In genomic region chr10:114577133-114577532, GRCh38 we compare ENCODE assay signal across 12 cellular contexts.
DNase-seq lines count a peak whose midpoint lies in the region; ATAC-seq and TF ChIP-seq lines count a peak whose summit lies in the region.
"Had no signal": no experiment of that assay in that cellular context is flagged by ENCODE, and none has a peak within 500 bp of the region (broad histone marks: within the 10 kb centered on the region; RNA-seq: fewer than 3 reads in every experiment).

No MANE protein-coding gene starts in this region.

- DNase-seq in AG04449 (ENCODE audit: low read depth, low spot score) (peak; percentile 78), PC-3 (peak; percentile 49), epithelial cell of prostate (ENCODE audit: low read depth, low spot score) (peak; percentile 8), lung microvascular endothelial cell (ENCODE audit: low read depth in 2 of 2) (peak; percentile 47 to 77), NCI-H2171 treated with DMSO at 0.1 percent for 48 hours (lab: John Stamatoyannopoulos, UW) (no peak), OCI-M1 (lab: John Stamatoyannopoulos, UW) (no peak), SHP77 (lab: John Stamatoyannopoulos, UW) (no peak)
- DNase-seq: activated B cell treated with CpG ODN at 0.5 μM for 24 hours; activated naive CD4-positive, alpha-beta T cell treated with anti-CD3 and anti-CD28 coated beads, Interleukin-2, amount 10 ng/mL, durations not matched to agents 7 days and 5 days had no signal

- H4K20me1 ChIP-seq in PC-3 (ENCODE audit: low read length), result no peaks in the 10 kb centered on the region
- H4K20me1 ChIP-seq: BLaER1 treated with 17β-estradiol and CSF1 and Interleukin-3, amounts not matched to agents 10 nM and 100 nM had no signal

- H3K4me2 ChIP-seq in PC-3 (ENCODE audit: low read length), result no peak overlapping the region
- H3K4me2 ChIP-seq: BLaER1 treated with 17β-estradiol and CSF1 and Interleukin-3, amounts not matched to agents 10 nM and 100 nM had no signal

- H3K27ac ChIP-seq in PC-3 (ENCODE audit: low read length) (no peak overlapping the region), epithelial cell of prostate (no peak overlapping the region)
- H3K27ac ChIP-seq: BLaER1 treated with 17β-estradiol and CSF1 and Interleukin-3, amounts not matched to agents 10 nM and 100 nM had no signal

- peaks cover 6% of the 10 kb centered on the region; the same call in 1 of the 2 replicates for H3K4me1 ChIP-seq in PC-3 (ENCODE audit: insufficient read depth, low read length)
- H3K4me1 ChIP-seq: BLaER1 treated with 17β-estradiol and CSF1 and Interleukin-3, amounts not matched to agents 10 nM and 100 nM had no signal

- peak; percentile 46 for ATAC-seq in PC-3
- ATAC-seq in HG03442 (IDR thresholded peaks at IDR 0.05; ENCODE audit: unreplicated experiment), result no peak
- ATAC-seq: GM12878 had no signal

- no peaks in the 10 kb centered on the region for H3K79me2 ChIP-seq in PC-3 (ENCODE audit: low read length)

- no peak overlapping the region for H2AFZ ChIP-seq in PC-3 (ENCODE audit: low read length)

- TF ChIP-seq CTCF in AG04449 (IDR thresholded peaks at IDR 0.05; ENCODE audit: insufficient read depth, low read length, missing control alignments) (no peak), PC-3 (conservative IDR thresholded peaks at IDR 0.05; ENCODE audit: low read depth, low read length) (no peak)

- no peaks in the 10 kb centered on the region for H3K27me3 ChIP-seq in PC-3 (ENCODE audit: low read length)
- H3K27me3 ChIP-seq: BLaER1 treated with 17β-estradiol and CSF1 and Interleukin-3, amounts not matched to agents 10 nM and 100 nM had no signal

- no peaks in the 10 kb centered on the region for H3K9me2 ChIP-seq in PC-3 (replicated peaks; ENCODE audit: low read length)

- H3F3A ChIP-seq in PC-3 (ENCODE audit: low read length, unreplicated experiment), result no peaks in the 10 kb centered on the region

- POLR2A ChIA-PET in AG04449 (lab: Yijun Ruan, JAX) (no interaction called here), PC-3 (lab: Charles Lee; ENCODE audit: unreplicated experiment) (no interaction called here)

- no peak overlapping the region for H3K4me3 ChIP-seq in AG04449 (ENCODE audit: low read depth, low read length)
- no peak overlapping the region for H3K4me3 ChIP-seq in PC-3 (ENCODE audit: low read length)
- H3K4me3 ChIP-seq: BLaER1 treated with 17β-estradiol and CSF1 and Interleukin-3, amounts not matched to agents 10 nM and 100 nM; GM12878 had no signal

- intact Hi-C loops in PC-3 (cut with micrococcal nuclease), result no loop called here

- H3K36me3 ChIP-seq in PC-3 (ENCODE audit: low read depth, low read length), result no peaks in the 10 kb centered on the region
- H3K36me3 ChIP-seq: BLaER1 treated with 17β-estradiol and CSF1 and Interleukin-3, amounts not matched to agents 10 nM and 100 nM had no signal

- CTCF ChIA-PET in AG04449 (lab: Yijun Ruan, JAX), result interaction anchor here (0.7 to 1.9 kb wide), 3 partner anchors 12 to 127 kb away, joined by 3 to 7 read pairs (median 4); no protein-coding TSS in a partner anchor
- CTCF ChIA-PET in PC-3 (lab: Charles Lee), result no interaction called here

- no peaks in the 10 kb centered on the region for H3K9me3 ChIP-seq in PC-3 (ENCODE audit: low read length)
- H3K9me3 ChIP-seq: BLaER1 treated with 17β-estradiol and CSF1 and Interleukin-3, amounts not matched to agents 10 nM and 100 nM had no signal

- no TSS peak for BruUV-seq in PC-3 (replicated peaks; lab: Mats Ljungman, UMichigan)

- no peak overlapping the region for H3K9ac ChIP-seq in PC-3 (ENCODE audit: low read length)
- H3K9ac ChIP-seq: BLaER1 treated with 17β-estradiol and CSF1 and Interleukin-3, amounts not matched to agents 10 nM and 100 nM had no signal

Comparison
In these comparisons a context has a peak if more than half of its experiments do, and no peak if none do; other contexts are left out.
1. DNase-seq: peak in AG04449 (single experiment), PC-3 (single experiment), epithelial cell of prostate (single experiment) and lung microvascular endothelial cell (2 of 2); none in NCI-H2171 treated with DMSO at 0.1 percent for 48 hours (single experiment), OCI-M1 (single experiment) and SHP77 (0 of 2).